In the genomic region with DNA sequence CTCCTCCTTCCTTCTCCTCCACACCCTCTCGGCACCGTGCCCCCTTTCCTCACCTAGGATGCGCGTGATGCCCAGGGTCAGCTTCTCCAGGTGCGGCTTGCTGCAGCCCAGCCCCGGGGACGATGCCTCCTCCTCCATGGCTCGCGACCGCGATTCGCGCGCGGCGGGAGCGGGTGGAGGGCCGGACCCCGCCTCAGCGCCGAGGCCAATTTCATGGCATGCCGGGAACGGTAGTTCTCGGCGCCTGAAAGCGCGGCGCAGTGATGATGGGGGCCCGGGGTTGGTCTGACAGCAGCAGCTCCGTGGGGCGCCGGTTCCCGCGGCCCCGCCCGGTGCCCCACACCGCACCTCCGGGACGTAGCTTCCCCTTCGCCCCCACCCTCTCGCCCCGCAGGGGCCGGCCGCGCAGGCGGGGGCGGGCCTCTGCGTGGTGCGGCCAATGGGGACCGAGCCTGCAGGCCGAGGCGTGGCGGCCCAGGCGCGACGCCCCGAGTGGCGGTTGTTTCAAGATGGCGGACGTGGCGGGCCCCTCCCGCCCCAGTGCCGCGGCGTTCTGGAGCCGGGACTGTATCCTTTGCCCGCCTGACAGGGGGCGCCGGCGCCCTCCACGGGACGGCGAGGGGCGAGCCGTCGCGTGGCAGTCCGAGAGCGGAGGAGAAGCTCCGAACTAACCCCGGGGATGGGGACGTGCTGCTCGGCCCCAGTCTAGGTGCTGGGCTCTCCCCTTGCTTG, we compare ENCODE assay signal across 8 cellular contexts. TPM values are rescaled to one million over a fixed set of nuclear protein-coding genes. Genes with fewer than 3 reads are reported as not detected.
DNase-seq lines count a peak whose midpoint lies in the region; ATAC-seq lines count a peak whose summit lies in the region.

A gene (plus strand): TSS at position 498 of the 732 bp plus-strand sequence. CDS start 12 bp downstream, at position 510.
A gene with protein sequence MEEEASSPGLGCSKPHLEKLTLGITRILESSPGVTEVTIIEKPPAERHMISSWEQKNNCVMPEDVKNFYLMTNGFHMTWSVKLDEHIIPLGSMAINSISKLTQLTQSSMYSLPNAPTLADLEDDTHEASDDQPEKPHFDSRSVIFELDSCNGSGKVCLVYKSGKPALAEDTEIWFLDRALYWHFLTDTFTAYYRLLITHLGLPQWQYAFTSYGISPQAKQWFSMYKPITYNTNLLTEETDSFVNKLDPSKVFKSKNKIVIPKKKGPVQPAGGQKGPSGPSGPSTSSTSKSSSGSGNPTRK (minus strand): TSS at position 373 of the 732 bp plus-strand sequence. CDS start 235 bp downstream, at position 138.

- H3K27me3 ChIP-seq in mesendoderm (ENCODE audit: insufficient read depth, low read length, poor library complexity) = no peaks in the 10 kb centered on the region

- peak within 1 kb of the TSS; percentile 98 for H3K9ac ChIP-seq in mesendoderm (ENCODE audit: low read length)

- peak within 1 kb of the TSS; percentile 33 for H4K5ac ChIP-seq in mesendoderm (ENCODE audit: low read length)

- no peaks in the 10 kb centered on the region for H3K36me3 ChIP-seq in mesendoderm (ENCODE audit: control insufficient read depth, insufficient read depth, low read length)

- H3K23ac ChIP-seq in mesendoderm (ENCODE audit: low read length) = peak within 1 kb of the TSS; percentile 92

- no peak within 1 kb of the TSS for H4K8ac ChIP-seq in mesendoderm (ENCODE audit: low read depth, low read length)

- no peak within 1 kb of the TSS for H2AK5ac ChIP-seq in mesendoderm (ENCODE audit: low read length)

- H3K56ac ChIP-seq in mesendoderm (ENCODE audit: low read length) = peak within 1 kb of the TSS; percentile 100

- H3K4me1 ChIP-seq in mesendoderm (ENCODE audit: control insufficient read depth, low read depth, low read length) = peaks cover 4% of the 10 kb centered on the region

- H2BK120ac ChIP-seq in mesendoderm (ENCODE audit: low read depth, low read length) = no peak within 1 kb of the TSS

- peak; percentile 94 for ATAC-seq in GM19467 (IDR thresholded peaks at IDR 0.05; ENCODE audit: unreplicated experiment)

- peak; percentile 74 for DNase-seq in COLO829 (ENCODE audit: low spot score)
- peak; percentile 84 for DNase-seq in HPDE6-E6E7 (ENCODE audit: extremely low spot score)
- peak; percentile 39 for DNase-seq in NK-92 (lab: John Stamatoyannopoulos, UW; ENCODE audit: unreplicated experiment)
- DNase-seq in activated CD8-positive, alpha-beta memory T cell treated with anti-CD3 and anti-CD28 coated beads for 24 hours = peak; percentile 94
- peak; percentile 84 for DNase-seq in effector CD8-positive, alpha-beta T cell (lab: John Stamatoyannopoulos, UW)
- peak; percentile 93 for DNase-seq in mesendoderm
- peak; percentile 68 for DNase-seq in stimulated activated CD8-positive, alpha-beta memory T cell treated with anti-CD3 and anti-CD28 coated beads, Interleukin-15, amount 100 ng/mL, for 1 hour (ENCODE audit: low read depth)

- no peak within 1 kb of the TSS for H2BK15ac ChIP-seq in mesendoderm (replicated peaks; ENCODE audit: low read depth)

- H3K4me3 ChIP-seq in mesendoderm (ENCODE audit: low read length) = peak within 1 kb of the TSS; percentile 97

- H3K79me2 ChIP-seq in mesendoderm (ENCODE audit: control insufficient read depth, insufficient read depth, low read length) = peaks cover 2% of the 10 kb centered on the region

- H2BK5ac ChIP-seq in mesendoderm (ENCODE audit: low read length) = peak within 1 kb of the TSS; percentile 86

- H3K18ac ChIP-seq in mesendoderm (ENCODE audit: low read length) = no peak within 1 kb of the TSS

- H3K79me1 ChIP-seq in mesendoderm (ENCODE audit: low read length) = peaks cover 3% of the 10 kb centered on the region

- peak within 1 kb of the TSS; percentile 63 for H3K27ac ChIP-seq in mesendoderm (ENCODE audit: low read depth, low read length)

- H3K4me2 ChIP-seq in mesendoderm (ENCODE audit: low read length) = peak within 1 kb of the TSS; percentile 43

- no peak within 1 kb of the TSS for H3K4ac ChIP-seq in mesendoderm (ENCODE audit: low read depth, low read length)

- WGBS in mesendoderm (ENCODE audit: extremely low coverage, insufficient coverage, low lambda C conversion rate) = no CpG with 5 or more reads among the region's 83 CpGs

RNA-seq across cellular contexts. Expression of the first gene that starts in this region (rescaled TPM):
- polyA plus RNA-seq in mesendoderm (2013, experiment 1 of 2) = 2.8 TPM
- 3.1 TPM for polyA plus RNA-seq in mesendoderm (2013, experiment 2 of 2)

RNA-seq across cellular contexts. Expression of the second gene that starts in this region (rescaled TPM):
- polyA plus RNA-seq in mesendoderm (2013, experiment 1 of 2) = 155 TPM
- polyA plus RNA-seq in mesendoderm (2013, experiment 2 of 2) = 161 TPM

Comparison
In these comparisons a context has a peak if more than half of its experiments do, and no peak if none do; other contexts are left out.
1. Peak in every context shown above with its lines: DNase-seq, ATAC-seq, H3K4me3 ChIP-seq and H3K27ac ChIP-seq.
2. DNase-seq: peak in every context shown above with its lines; median percentile 94 in activated CD8-positive, alpha-beta memory T cell treated with anti-CD3 and anti-CD28 coated beads for 24 hours; 93 in mesendoderm; 84 in HPDE6-E6E7; 84 in effector CD8-positive, alpha-beta T cell; 74 in COLO829; 68 in stimulated activated CD8-positive, alpha-beta memory T cell treated with anti-CD3 and anti-CD28 coated beads, Interleukin-15, amount 100 ng/mL, for 1 hour; 39 in NK-92.